In the genomic region with DNA sequence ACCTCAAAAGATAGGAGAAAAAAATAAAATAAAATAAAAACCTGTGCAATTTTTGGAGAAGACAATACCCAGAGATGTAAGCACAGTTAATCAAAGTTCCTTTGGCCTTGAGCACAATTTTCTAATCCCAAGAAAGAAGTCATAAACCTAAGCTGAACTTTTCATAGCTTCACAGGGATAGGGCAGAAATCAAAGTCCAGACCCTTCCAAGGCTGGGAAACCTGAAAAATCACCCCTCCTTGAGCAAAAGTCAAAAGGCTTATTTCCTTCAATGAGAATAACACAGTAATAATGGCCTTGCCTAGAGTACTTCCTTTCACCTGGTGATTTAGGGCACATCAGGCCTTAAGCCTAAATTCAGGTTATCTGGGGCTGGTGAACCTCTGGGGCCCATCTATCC, we compare ENCODE assay signal across 32 cellular contexts.
"Had no signal": no experiment of that assay in that cellular context is flagged by ENCODE, and none has a peak within 500 bp of the region (broad histone marks: within the 10 kb centered on the region; RNA-seq: fewer than 3 reads in every experiment).

No MANE protein-coding gene starts in this region.

- H3K36me3 ChIP-seq: brain microvascular endothelial cell, gastrocnemius medialis, heart left ventricle, WERI-Rb-1 had no signal

- H3K27ac ChIP-seq: brain microvascular endothelial cell, coronary artery, dorsolateral prefrontal cortex, foreskin keratinocyte, gastrocnemius medialis, heart left ventricle, WERI-Rb-1 had no signal

- H3K9me3 Mint-ChIP-seq: activated CD4-positive, alpha-beta T cell treated with anti-CD3 and anti-CD28 coated beads, Interleukin-2, amount 10 ng/mL, durations not matched to agents 24 days and 14 days had no signal

- H3K4me1 Mint-ChIP-seq: activated B cell treated with CpG ODN at 0.5 μM for 24 hours; activated CD4-positive, alpha-beta T cell treated with anti-CD3 and anti-CD28 coated beads, Interleukin-2, amount 10 ng/mL, durations not matched to agents 24 days and 14 days; activated CD8-positive, alpha-beta memory T cell treated with anti-CD3 and anti-CD28 coated beads, Interleukin-2, amount 10 ng/mL, durations not matched to agents 7 days and 5 days; central memory CD8-positive, alpha-beta T cell; T-helper 17 cell had no signal

- H3K27ac Mint-ChIP-seq: activated B cell treated with CpG ODN at 0.5 μM for 24 hours; activated CD4-positive, alpha-beta memory T cell treated with anti-CD3 and anti-CD28 coated beads for 36 hours; activated CD4-positive, alpha-beta T cell treated with anti-CD3 and anti-CD28 coated beads, Interleukin-2, amount 10 ng/mL, durations not matched to agents 24 days and 14 days; activated CD8-positive, alpha-beta memory T cell treated with anti-CD3 and anti-CD28 coated beads, Interleukin-2, amount 10 ng/mL, durations not matched to agents 7 days and 5 days; activated CD8-positive, alpha-beta T cell treated with anti-CD3 and anti-CD28 coated beads, Interleukin-2, amount 10 ng/mL, durations not matched to agents 7 days and 5 days; activated naive CD8-positive, alpha-beta T cell; dendritic cell treated with granulocyte-macrophage colony-stimulating factor and Interleukin-4, amounts not matched to agents 40 ng/mL and 50 ng/mL, for 4 days; endodermal cell; T-helper 17 cell; T-helper 2 cell treated with Interferon-gamma antibody and Interleukin-4, amounts not matched to agents 5 μg/mL and 100 μg/mL, for 36 hours had no signal

- H3K4me3 Mint-ChIP-seq: activated B cell treated with CpG ODN at 0.5 μM for 24 hours; activated CD4-positive, alpha-beta memory T cell treated with anti-CD3 and anti-CD28 coated beads for 36 hours; activated CD4-positive, alpha-beta T cell treated with anti-CD3 and anti-CD28 coated beads, Interleukin-2, amount 10 ng/mL, durations not matched to agents 24 days and 14 days; activated CD8-positive, alpha-beta memory T cell treated with anti-CD3 and anti-CD28 coated beads, Interleukin-2, amount 10 ng/mL, durations not matched to agents 7 days and 5 days; activated CD8-positive, alpha-beta T cell treated with anti-CD3 and anti-CD28 coated beads, Interleukin-2, amount 10 ng/mL, durations not matched to agents 7 days and 5 days; activated naive CD8-positive, alpha-beta T cell; central memory CD8-positive, alpha-beta T cell; dendritic cell treated with granulocyte-macrophage colony-stimulating factor and Interleukin-4, amounts not matched to agents 40 ng/mL and 50 ng/mL, for 4 days; endodermal cell; T-helper 17 cell; T-helper 2 cell treated with Interferon-gamma antibody and Interleukin-4, amounts not matched to agents 5 μg/mL and 100 μg/mL, for 36 hours had no signal

- H3K9me3 ChIP-seq: gastrocnemius medialis, heart left ventricle had no signal

- H3K27me3 ChIP-seq: brain microvascular endothelial cell, dorsolateral prefrontal cortex, foreskin keratinocyte, gastrocnemius medialis, heart left ventricle had no signal

- H3K36me3 Mint-ChIP-seq: activated CD4-positive, alpha-beta memory T cell treated with anti-CD3 and anti-CD28 coated beads for 36 hours; activated CD8-positive, alpha-beta memory T cell treated with anti-CD3 and anti-CD28 coated beads, Interleukin-2, amount 10 ng/mL, durations not matched to agents 7 days and 5 days; activated naive CD8-positive, alpha-beta T cell had no signal

- H3K27me3 Mint-ChIP-seq: activated B cell treated with CpG ODN at 0.5 μM for 24 hours; activated CD4-positive, alpha-beta memory T cell treated with anti-CD3 and anti-CD28 coated beads for 36 hours; activated CD4-positive, alpha-beta T cell treated with anti-CD3 and anti-CD28 coated beads, Interleukin-2, amount 10 ng/mL, durations not matched to agents 24 days and 14 days; activated CD8-positive, alpha-beta memory T cell treated with anti-CD3 and anti-CD28 coated beads, Interleukin-2, amount 10 ng/mL, durations not matched to agents 7 days and 5 days; activated naive CD8-positive, alpha-beta T cell; central memory CD8-positive, alpha-beta T cell; dendritic cell treated with granulocyte-macrophage colony-stimulating factor and Interleukin-4, amounts not matched to agents 40 ng/mL and 50 ng/mL, for 4 days; T-helper 17 cell had no signal

- DNase-seq: activated B cell treated with CpG ODN at 0.5 μM for 24 hours; activated CD4-positive, alpha-beta memory T cell treated with anti-CD3 and anti-CD28 coated beads for 36 hours; activated CD4-positive, alpha-beta T cell treated with anti-CD3 and anti-CD28 coated beads, Interleukin-2, amount 10 ng/mL, durations not matched to agents 24 days and 14 days; activated CD8-positive, alpha-beta memory T cell treated with anti-CD3 and anti-CD28 coated beads, Interleukin-2, amount 10 ng/mL, durations not matched to agents 7 days and 5 days; activated CD8-positive, alpha-beta memory T cell treated with anti-CD3 and anti-CD28 coated beads, Interleukin-2, amount 50 U/mL, for 4 hours; activated CD8-positive, alpha-beta T cell treated with anti-CD3 and anti-CD28 coated beads, Interleukin-2, amount 10 ng/mL, durations not matched to agents 7 days and 5 days; activated effector memory CD4-positive, alpha-beta T cell treated with Interleukin-2 at 50 U/mL for 16 hours; activated gamma-delta T cell treated with Interleukin-2 at 50 U/mL for 16 hours; activated naive CD4-positive, alpha-beta T cell treated with anti-CD3 and anti-CD28 coated beads, Interleukin-2, amount 50 U/mL, for 16 hours; activated naive CD4-positive, alpha-beta T cell treated with Interleukin-2 at 50 U/mL for 16 hours; activated T-cell treated with anti-CD3 and anti-CD28 coated beads, Interleukin-2, amount 50 U/mL, for 1 hour; activated T-cell treated with anti-CD3 and anti-CD28 coated beads, Interleukin-2, amount 50 U/mL, for 48 hours; amniotic stem cell; brain microvascular endothelial cell; dorsolateral prefrontal cortex; effector memory CD4-positive, alpha-beta T cell; endodermal cell; foreskin keratinocyte; gastrocnemius medialis; glutamatergic neuron; heart left ventricle; T-helper 1 cell; T-helper 17 cell; T1000; WERI-Rb-1 had no signal

- H3K4me1 ChIP-seq: gastrocnemius medialis, heart left ventricle had no signal

- ATAC-seq: activated CD4-positive, CD25-positive, alpha-beta regulatory T cell treated with anti-CD3 and anti-CD28 coated beads, Interleukin-2, amount 50 U/mL, for 24 hours; activated CD8-positive, alpha-beta memory T cell treated with anti-CD3 and anti-CD28 coated beads, Interleukin-2, amount 10 ng/mL, durations not matched to agents 7 days and 5 days; activated CD8-positive, alpha-beta T cell treated with anti-CD3 and anti-CD28 coated beads, Interleukin-2, amount 10 ng/mL, durations not matched to agents 7 days and 5 days; esophagus mucosa; foreskin keratinocyte; gastrocnemius medialis; T-helper 17 cell had no signal

- H3K4me3 ChIP-seq: coronary artery, dorsolateral prefrontal cortex, gastrocnemius medialis, heart left ventricle had no signal
